In the genomic region with DNA sequence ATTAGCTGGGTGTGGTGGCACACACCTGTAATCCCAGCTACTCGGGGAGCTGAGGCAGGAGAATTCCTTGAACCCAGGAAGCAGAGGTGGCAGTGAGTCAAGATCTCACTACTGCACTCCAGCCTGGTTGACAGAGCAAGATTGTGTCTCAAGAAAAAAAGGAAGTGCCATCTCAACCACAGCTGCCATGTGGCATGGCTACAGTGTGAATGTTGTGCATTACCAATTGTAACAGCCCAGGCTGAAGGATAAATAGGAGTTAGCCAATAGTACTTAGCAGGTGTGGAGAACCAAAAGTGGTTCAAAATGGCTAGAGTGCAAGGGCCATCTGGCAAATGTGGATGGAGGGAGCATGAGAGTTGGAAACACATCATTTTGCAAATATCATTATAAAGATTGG, we compare ENCODE assay signal across 30 cellular contexts. TPM values are rescaled to one million over a fixed set of nuclear protein-coding genes. Genes with fewer than 3 reads are reported as not detected.
A peak's percentile ranks its signal among the peaks of the same experiment; 100 is the strongest.
DNase-seq lines count a peak whose midpoint lies in the region; ATAC-seq, FAIRE-seq and TF ChIP-seq lines count a peak whose summit lies in the region.
"Had no signal": no experiment of that assay in that cellular context is flagged by ENCODE, and none has a peak within 500 bp of the region (broad histone marks: within the 10 kb centered on the region; RNA-seq: fewer than 3 reads in every experiment).

No MANE protein-coding gene starts in this region.

- TF ChIP-seq POLR2A in A549 (IDR thresholded peaks at IDR 0.05; ENCODE audit: low read length), result no peak
- no peak for TF ChIP-seq POLR2A in Peyer's patch (IDR thresholded peaks at IDR 0.05)

- TF ChIP-seq RAD21 in A549 (conservative IDR thresholded peaks at IDR 0.05 in 1 of 2, IDR thresholded peaks at IDR 0.05 in 1 of 2), result no peak

- H3K4me3 ChIP-seq in A549 (no peak overlapping the region), Loucy (ENCODE audit: low read length, poor library complexity, severe bottlenecking) (no peak overlapping the region), Peyer's patch (no peak overlapping the region), colonic mucosa (no peak overlapping the region)
- H3K4me3 ChIP-seq: cardiac muscle cell, ovary, right atrium auricular region, stomach had no signal

- no peaks in the 10 kb centered on the region for H3K9me2 ChIP-seq in Loucy (replicated peaks; ENCODE audit: low read depth, low read length)

- no peak overlapping the region for H3K27ac Mint-ChIP-seq in CD14-positive monocyte
- H3K27ac Mint-ChIP-seq: activated CD4-positive, alpha-beta T cell treated with anti-CD3 and anti-CD28 coated beads, Interleukin-2, amount 10 ng/mL, durations not matched to agents 24 days and 14 days; dendritic cell treated with granulocyte-macrophage colony-stimulating factor and Interleukin-4, amounts not matched to agents 40 ng/mL and 50 ng/mL, for 4 days; natural killer cell treated with Interleukin-12 subunit alpha and Interleukin-12 subunit beta and Interleukin-15 and Interleukin-18, amount 100 ng/mL, for 72 hours had no signal

- no peak for TF ChIP-seq EP300 in A549 (IDR thresholded peaks at IDR 0.05)

- peak overlapping the region; percentile 71 to 78; a peak in 4 of 6 replicates for H3K27ac ChIP-seq in A549
- H3K27ac ChIP-seq in Peyer's patch, result peak overlapping the region in 3 of 4 donors; percentile 40 to 76 (median 74)
- peak overlapping the region; percentile 59 for H3K27ac ChIP-seq in colonic mucosa
- H3K27ac ChIP-seq: cardiac muscle cell, ovary, right atrium auricular region, stomach had no signal

- POLR2A ChIA-PET in A549 (lab: Yijun Ruan, JAX), result no interaction called here

- TF ChIP-seq CTCF in A549 (IDR thresholded peaks at IDR 0.05) (no peak), Loucy (conservative IDR thresholded peaks at IDR 0.05; ENCODE audit: low read length) (no peak), Peyer's patch (IDR thresholded peaks at IDR 0.05) (no peak), colonic mucosa (IDR thresholded peaks at IDR 0.05) (no peak), CD14-positive monocyte (IDR thresholded peaks at IDR 0.05) (no peak)

- WGBS in A549 (ENCODE audit: missing lambda C conversion rate), result 75% methylated on average over 1 of the region's 1 CpG

- no peaks in the 10 kb centered on the region for H3K36me3 ChIP-seq in Loucy (ENCODE audit: insufficient read depth, low read length)
- H3K36me3 ChIP-seq in Peyer's patch, result no peaks in the 10 kb centered on the region
- no peaks in the 10 kb centered on the region for H3K36me3 ChIP-seq in colonic mucosa
- H3K36me3 ChIP-seq: cardiac muscle cell, ovary, right atrium auricular region, stomach had no signal

- peaks cover 22% of the 10 kb centered on the region for H3K4me1 Mint-ChIP-seq in CD14-positive monocyte

- H3F3A ChIP-seq in Loucy (ENCODE audit: low read depth), result no peaks in the 10 kb centered on the region

- H4K20me1 ChIP-seq in Loucy (ENCODE audit: insufficient read depth, low read length, poor library complexity, severe bottlenecking), result no peaks in the 10 kb centered on the region

- peaks cover 0 to 2% (median 0%) of the 10 kb centered on the region in 7 donors for H3K9me3 Mint-ChIP-seq in CD14-positive monocyte
- H3K9me3 Mint-ChIP-seq: activated CD4-positive, alpha-beta T cell treated with anti-CD3 and anti-CD28 coated beads, Interleukin-2, amount 10 ng/mL, durations not matched to agents 24 days and 14 days; dendritic cell treated with granulocyte-macrophage colony-stimulating factor and Interleukin-4, amounts not matched to agents 40 ng/mL and 50 ng/mL, for 4 days; natural killer cell treated with Interleukin-12 subunit alpha and Interleukin-12 subunit beta and Interleukin-15 and Interleukin-18, amount 100 ng/mL, for 72 hours; type B pancreatic cell had no signal

- no peak overlapping the region for H3K4me2 ChIP-seq in A549
- no peak overlapping the region for H3K4me2 ChIP-seq in Loucy (ENCODE audit: low read depth, low read length, poor library complexity, severe bottlenecking)

- H3K9ac ChIP-seq in Loucy (ENCODE audit: low read depth, low read length, poor library complexity, severe bottlenecking), result no peak overlapping the region
- H3K9ac ChIP-seq in colonic mucosa (ENCODE audit: low read depth in 2 of 2, low read length in 2 of 2), result no peak overlapping the region

- 0 out of 2 replicates have a peak overlapping the region, but pooled peaks have one; percentile 43 for H2AFZ ChIP-seq in Loucy (ENCODE audit: low read length)

- no peaks in the 10 kb centered on the region for H3K79me2 ChIP-seq in Loucy (ENCODE audit: insufficient read depth, low read length)

- H3K4me1 ChIP-seq in A549, result peaks cover 53% of the 10 kb centered on the region
- peaks cover 16% of the 10 kb centered on the region for H3K4me1 ChIP-seq in Loucy (ENCODE audit: insufficient read depth, low read length, poor library complexity, severe bottlenecking)
- peaks cover 0 to 6% (median 0%) of the 10 kb centered on the region in 4 donors for H3K4me1 ChIP-seq in Peyer's patch
- H3K4me1 ChIP-seq in colonic mucosa, result no peaks in the 10 kb centered on the region
- H3K4me1 ChIP-seq: right atrium auricular region, stomach had no signal

- CTCF ChIA-PET in A549 (lab: Yijun Ruan, JAX), result interaction anchor here (26.9 to 31.5 kb wide), 2 partner anchors 9 to 11 kb away, joined by 814 read pairs; no protein-coding TSS in a partner anchor

- intact Hi-C loops in colonic mucosa (cut with DNase I) (no loop called here), CD14-positive monocyte (cut with micrococcal nuclease) (no loop called here)

- no peak for ATAC-seq in A549
- no peak for ATAC-seq in HG03565 (IDR thresholded peaks at IDR 0.05; ENCODE audit: unreplicated experiment)
- ATAC-seq: HCT116; natural killer cell treated with Interleukin-12 subunit alpha and Interleukin-12 subunit beta and Interleukin-15 and Interleukin-18, amount 100 ng/mL, for 72 hours had no signal

- no peaks in the 10 kb centered on the region for H3K36me3 Mint-ChIP-seq in CD14-positive monocyte
- H3K36me3 Mint-ChIP-seq: natural killer cell treated with Interleukin-12 subunit alpha and Interleukin-12 subunit beta and Interleukin-15 and Interleukin-18, amount 100 ng/mL, for 72 hours; type B pancreatic cell had no signal

- H3K27me3 Mint-ChIP-seq in CD14-positive monocyte (ENCODE audit: low read depth in 3 of 3), result peaks cover 0 to 10% (median 0%) of the 10 kb centered on the region in 3 donors
- H3K27me3 Mint-ChIP-seq: activated CD4-positive, alpha-beta T cell treated with anti-CD3 and anti-CD28 coated beads, Interleukin-2, amount 10 ng/mL, durations not matched to agents 24 days and 14 days; dendritic cell treated with granulocyte-macrophage colony-stimulating factor and Interleukin-4, amounts not matched to agents 40 ng/mL and 50 ng/mL, for 4 days; type B pancreatic cell had no signal

- H3K4me3 Mint-ChIP-seq in CD14-positive monocyte, result no peak overlapping the region
- H3K4me3 Mint-ChIP-seq: activated CD4-positive, alpha-beta T cell treated with anti-CD3 and anti-CD28 coated beads, Interleukin-2, amount 10 ng/mL, durations not matched to agents 24 days and 14 days; dendritic cell treated with granulocyte-macrophage colony-stimulating factor and Interleukin-4, amounts not matched to agents 40 ng/mL and 50 ng/mL, for 4 days; natural killer cell treated with Interleukin-12 subunit alpha and Interleukin-12 subunit beta and Interleukin-15 and Interleukin-18, amount 100 ng/mL, for 72 hours; type B pancreatic cell had no signal

- H3K9me3 ChIP-seq in A549 (no peaks in the 10 kb centered on the region), Loucy (ENCODE audit: insufficient read depth, low read depth, low read length) (no peaks in the 10 kb centered on the region), Peyer's patch (no peaks in the 10 kb centered on the region), colonic mucosa (no peaks in the 10 kb centered on the region)
- H3K9me3 ChIP-seq: ovary, right atrium auricular region, stomach had no signal

- H3K27me3 ChIP-seq in Loucy (ENCODE audit: insufficient read depth, low read length, poor library complexity, severe bottlenecking) (no peaks in the 10 kb centered on the region), Peyer's patch (no peaks in the 10 kb centered on the region), colonic mucosa (no peaks in the 10 kb centered on the region)
- H3K27me3 ChIP-seq: cardiac muscle cell, ovary, right atrium auricular region, stomach had no signal

- DNase-seq in A549 (ENCODE audit: low read depth in 1 of 2, low spot score in 1 of 2) (no peak), Peyer's patch (no peak), colonic mucosa (no peak), CD14-positive monocyte (ENCODE audit: low spot score) (no peak), Ammon's horn (ENCODE audit: low spot score) (no peak), middle frontal gyrus (ENCODE audit: extremely low spot score, low spot score) (no peak)
- DNase-seq: activated CD4-positive, alpha-beta T cell treated with anti-CD3 and anti-CD28 coated beads, Interleukin-2, amount 10 ng/mL, durations not matched to agents 24 days and 14 days; activated naive CD4-positive, alpha-beta T cell treated with anti-CD3 and anti-CD28 coated beads, Interleukin-2, amount 50 U/mL, for 16 hours; anterior cingulate cortex; C1 segment of cervical spinal cord; EL; head of caudate nucleus; left colon; NCI-H1105 treated with DMSO at 0.1 percent for 48 hours; NCI-H2081; NCI-H446; ovary; stimulated activated CD4-positive, alpha-beta T cell treated with anti-CD3 and anti-CD28 coated beads, Interleukin-12 subunit alpha, Interleukin-12 subunit beta, amount 100 ng/mL, for 4 hours; stimulated activated CD4-positive, alpha-beta T cell treated with anti-CD3 and anti-CD28 coated beads, Interleukin-4, amount 100 ng/mL, for 4 hours; stomach had no signal

- FAIRE-seq in A549 (lab: Jason Lieb, UNC), result no peak
- FAIRE-seq: endothelial cell of umbilical vein, GM18507 had no signal

TF ChIP-seq in A549, 52 proteins besides CTCF, POLR2A, EP300 and RAD21 (continues in another document):
- TF ChIP-seq CBX2 (IDR thresholded peaks at IDR 0.05; ENCODE audit: borderline replicate concordance, low read depth) (no peak), HDAC2 (IDR thresholded peaks at IDR 0.05) (no peak), JUNB (IDR thresholded peaks at IDR 0.05) (no peak), ZC3H11A (IDR thresholded peaks at IDR 0.05) (no peak), RARB (CRISPR knock-in tag; IDR thresholded peaks at IDR 0.05) (no peak), KDM1A (IDR thresholded peaks at IDR 0.05; ENCODE audit: low read depth) (no peak)

RNA-seq across cellular contexts. Expression of a gene that starts 28.9 kb away (rescaled TPM):
- 739 and 750 TPM in 2 replicates for polyA plus RNA-seq in A549 (2011; rRNA removed)
- polyA plus RNA-seq in A549 (2012; cell fraction: cytosol; rRNA removed), result 992 and 1,002 TPM in 2 replicates
- polyA plus RNA-seq in A549 (2012; cell fraction: nucleus; rRNA removed), result 1,027 and 1,105 TPM in 2 replicates
- 604 to 638 TPM (median 625 TPM) in 3 replicates for polyA plus RNA-seq in A549 (2017; fragmentation: RNase III; extraction: RNeasy Plus Mini Kit Qiagen cat#74134 plus additional on column Dnase treatment)
- 805 and 878 TPM in 2 replicates for polyA minus RNA-seq in A549 (2011; rRNA and poly(A)+ RNA removed)
- 1,000 to 10,000 TPM in 1 of 4 donors, 100 to 1,000 TPM in 3; 366 to 1,287 (median 800) TPM for total RNA-seq in Peyer's patch
- total RNA-seq in colonic mucosa, result 1,000 to 10,000 TPM; 1,091 to 1,162 TPM
- polyA plus RNA-seq in CD14-positive monocyte, result 100 to 1,000 TPM; 436 to 491 TPM
